1 cellular context compared by ENCODE assay signal in genomic region chr15:57743424-57743823, GRCh38.
TF ChIP-seq lines count a peak whose summit lies in the region.

No MANE protein-coding gene starts in this region.

TF ChIP-seq in A549, 52 proteins besides CTCF, POLR2A, EP300 and RAD21 (continued from another document):
- TF ChIP-seq E2F6 (IDR thresholded peaks at IDR 0.05; ENCODE audit: borderline replicate concordance, low read depth): no peak
